1 cellular context compared by ENCODE assay signal in genomic region chr2:126776701-126777619, GRCh38.
TF ChIP-seq lines count a peak whose summit lies in the region.

No MANE protein-coding gene starts in this region.

TF ChIP-seq in WTC11, 78 proteins besides CTCF, POLR2A, EP300 and RAD21 (continued from another document):
- no peak for TF ChIP-seq FOXP4 (CRISPR knock-in tag; IDR thresholded peaks at IDR 0.05)
